Comparison of ENCODE assay signal across 24 cellular contexts in genomic region chrX:11151799-11152591, GRCh38. TPM values are rescaled to one million over a fixed set of nuclear protein-coding genes. Genes with fewer than 3 reads are reported as not detected.
DNase-seq lines count a peak whose midpoint lies in the region; ATAC-seq and TF ChIP-seq lines count a peak whose summit lies in the region.
"Had no signal": no experiment of that assay in that cellular context is flagged by ENCODE, and none has a peak within 500 bp of the region (broad histone marks: within the 10 kb centered on the region; RNA-seq: fewer than 3 reads in every experiment).

No MANE protein-coding gene starts in this region.

- peak overlapping the region; percentile 23 for H3K27ac ChIP-seq in WERI-Rb-1
- H3K27ac ChIP-seq: C4-2B, epithelial cell of prostate, foreskin keratinocyte, SJSA1, VCaP had no signal

- H3K36me3 ChIP-seq in WERI-Rb-1 (no peaks in the 10 kb centered on the region), mucosa of descending colon (ENCODE audit: low read depth) (no peaks in the 10 kb centered on the region)
- H3K36me3 ChIP-seq: SJSA1 had no signal

- CTCF ChIA-PET in activated CD4-positive, alpha-beta memory T cell treated with anti-CD3 and anti-CD28 coated beads, Interleukin-2, amount 10 ng/mL, durations not matched to agents 7 days and 5 days (lab: Charles Lee): no interaction called here
- CTCF ChIA-PET in activated CD4-positive, alpha-beta T cell treated with anti-CD3 and anti-CD28 coated beads for 36 hours (lab: Charles Lee): no interaction called here
- CTCF ChIA-PET in activated naive CD4-positive, alpha-beta T cell treated with anti-CD3 and anti-CD28 coated beads, Interleukin-2, amount 10 ng/mL, durations not matched to agents 7 days and 5 days (lab: Charles Lee): no interaction called here

- H3K4me3 Mint-ChIP-seq in activated CD4-positive, alpha-beta memory T cell treated with anti-CD3 and anti-CD28 coated beads, Interleukin-2, amount 10 ng/mL, durations not matched to agents 7 days and 5 days: no peak overlapping the region
- H3K4me3 Mint-ChIP-seq in activated CD4-positive, alpha-beta T cell treated with anti-CD3 and anti-CD28 coated beads for 36 hours: no peak overlapping the region
- no peak overlapping the region for H3K4me3 Mint-ChIP-seq in activated naive CD4-positive, alpha-beta T cell treated with anti-CD3 and anti-CD28 coated beads, Interleukin-2, amount 10 ng/mL, durations not matched to agents 7 days and 5 days
- H3K4me3 Mint-ChIP-seq: naive B cell; stimulated activated effector memory CD8-positive, alpha-beta T cell treated with anti-CD3 and anti-CD28 coated beads, Interleukin-12 subunit alpha, Interleukin-12 subunit beta, amount 100 ng/mL, for 72 hours; T-helper 17 cell had no signal

- ATAC-seq in mucosa of descending colon (peak; percentile 84), esophagus mucosa (no peak)
- no peak for ATAC-seq in activated CD4-positive, alpha-beta T cell treated with anti-CD3 and anti-CD28 coated beads for 36 hours
- ATAC-seq: foreskin keratinocyte; HepG2; stimulated activated effector memory CD8-positive, alpha-beta T cell treated with anti-CD3 and anti-CD28 coated beads, Interleukin-12 subunit alpha, Interleukin-12 subunit beta, amount 100 ng/mL, for 72 hours; T-helper 17 cell had no signal

- DNase-seq in NCI-H1105 (lab: John Stamatoyannopoulos, UW): peak; percentile 9
- peak; percentile 8 for DNase-seq in NCI-H2171 (lab: John Stamatoyannopoulos, UW)
- peak; percentile 39 for DNase-seq in WERI-Rb-1
- no peak for DNase-seq in mucosa of descending colon
- no peak for DNase-seq in activated CD4-positive, alpha-beta memory T cell treated with anti-CD3 and anti-CD28 coated beads, Interleukin-2, amount 10 ng/mL, durations not matched to agents 7 days and 5 days
- DNase-seq in activated CD4-positive, alpha-beta T cell treated with anti-CD3 and anti-CD28 coated beads for 36 hours: no peak
- no peak for DNase-seq in activated naive CD4-positive, alpha-beta T cell treated with anti-CD3 and anti-CD28 coated beads, Interleukin-2, amount 10 ng/mL, durations not matched to agents 7 days and 5 days
- DNase-seq: activated CD8-positive, alpha-beta memory T cell treated with anti-CD3 and anti-CD28 coated beads, Interleukin-2, amount 50 U/mL, for 48 hours; activated effector memory CD4-positive, alpha-beta T cell treated with anti-CD3 and anti-CD28 coated beads, Interleukin-2, amount 50 U/mL, for 16 hours; amniotic stem cell; foreskin keratinocyte; GF-D8; hypothalamus; mammary epithelial cell; naive B cell; NCI-H2029; T-helper 17 cell had no signal

- H3K27me3 Mint-ChIP-seq in activated CD4-positive, alpha-beta memory T cell treated with anti-CD3 and anti-CD28 coated beads, Interleukin-2, amount 10 ng/mL, durations not matched to agents 7 days and 5 days: peaks cover 1% of the 10 kb centered on the region
- H3K27me3 Mint-ChIP-seq in activated CD4-positive, alpha-beta T cell treated with anti-CD3 and anti-CD28 coated beads for 36 hours: peaks cover 2% of the 10 kb centered on the region
- no peaks in the 10 kb centered on the region for H3K27me3 Mint-ChIP-seq in activated naive CD4-positive, alpha-beta T cell treated with anti-CD3 and anti-CD28 coated beads, Interleukin-2, amount 10 ng/mL, durations not matched to agents 7 days and 5 days
- H3K27me3 Mint-ChIP-seq: T-helper 17 cell had no signal

- no peaks in the 10 kb centered on the region for H3K9me3 Mint-ChIP-seq in activated CD4-positive, alpha-beta memory T cell treated with anti-CD3 and anti-CD28 coated beads, Interleukin-2, amount 10 ng/mL, durations not matched to agents 7 days and 5 days
- H3K9me3 Mint-ChIP-seq in activated CD4-positive, alpha-beta T cell treated with anti-CD3 and anti-CD28 coated beads for 36 hours (ENCODE audit: low read depth): no peaks in the 10 kb centered on the region
- H3K9me3 Mint-ChIP-seq in activated naive CD4-positive, alpha-beta T cell treated with anti-CD3 and anti-CD28 coated beads, Interleukin-2, amount 10 ng/mL, durations not matched to agents 7 days and 5 days: no peaks in the 10 kb centered on the region
- H3K9me3 Mint-ChIP-seq: stimulated activated effector memory CD8-positive, alpha-beta T cell treated with anti-CD3 and anti-CD28 coated beads, Interleukin-12 subunit alpha, Interleukin-12 subunit beta, amount 100 ng/mL, for 72 hours had no signal

- no peaks in the 10 kb centered on the region for H3K36me3 Mint-ChIP-seq in activated CD4-positive, alpha-beta memory T cell treated with anti-CD3 and anti-CD28 coated beads, Interleukin-2, amount 10 ng/mL, durations not matched to agents 7 days and 5 days (ENCODE audit: low read depth)
- no peaks in the 10 kb centered on the region for H3K36me3 Mint-ChIP-seq in activated CD4-positive, alpha-beta T cell treated with anti-CD3 and anti-CD28 coated beads for 36 hours (ENCODE audit: low read depth)
- H3K36me3 Mint-ChIP-seq in activated naive CD4-positive, alpha-beta T cell treated with anti-CD3 and anti-CD28 coated beads, Interleukin-2, amount 10 ng/mL, durations not matched to agents 7 days and 5 days: no peaks in the 10 kb centered on the region
- H3K36me3 Mint-ChIP-seq: naive B cell; stimulated activated effector memory CD8-positive, alpha-beta T cell treated with anti-CD3 and anti-CD28 coated beads, Interleukin-12 subunit alpha, Interleukin-12 subunit beta, amount 100 ng/mL, for 72 hours had no signal

- H3K27ac Mint-ChIP-seq in activated CD4-positive, alpha-beta memory T cell treated with anti-CD3 and anti-CD28 coated beads, Interleukin-2, amount 10 ng/mL, durations not matched to agents 7 days and 5 days: no peak overlapping the region
- no peak overlapping the region for H3K27ac Mint-ChIP-seq in activated CD4-positive, alpha-beta T cell treated with anti-CD3 and anti-CD28 coated beads for 36 hours
- H3K27ac Mint-ChIP-seq in activated naive CD4-positive, alpha-beta T cell treated with anti-CD3 and anti-CD28 coated beads, Interleukin-2, amount 10 ng/mL, durations not matched to agents 7 days and 5 days: no peak overlapping the region
- H3K27ac Mint-ChIP-seq: naive B cell; stimulated activated effector memory CD8-positive, alpha-beta T cell treated with anti-CD3 and anti-CD28 coated beads, Interleukin-12 subunit alpha, Interleukin-12 subunit beta, amount 100 ng/mL, for 72 hours; T-helper 17 cell had no signal

- no peaks in the 10 kb centered on the region for H3K27me3 ChIP-seq in WERI-Rb-1 (ENCODE audit: insufficient read depth, low read depth, severe bottlenecking)
- H3K27me3 ChIP-seq: foreskin keratinocyte, SJSA1 had no signal

- no peaks in the 10 kb centered on the region for H3K4me1 Mint-ChIP-seq in activated CD4-positive, alpha-beta memory T cell treated with anti-CD3 and anti-CD28 coated beads, Interleukin-2, amount 10 ng/mL, durations not matched to agents 7 days and 5 days
- no peaks in the 10 kb centered on the region for H3K4me1 Mint-ChIP-seq in activated CD4-positive, alpha-beta T cell treated with anti-CD3 and anti-CD28 coated beads for 36 hours
- no peaks in the 10 kb centered on the region for H3K4me1 Mint-ChIP-seq in activated naive CD4-positive, alpha-beta T cell treated with anti-CD3 and anti-CD28 coated beads, Interleukin-2, amount 10 ng/mL, durations not matched to agents 7 days and 5 days
- H3K4me1 Mint-ChIP-seq: naive B cell; stimulated activated effector memory CD8-positive, alpha-beta T cell treated with anti-CD3 and anti-CD28 coated beads, Interleukin-12 subunit alpha, Interleukin-12 subunit beta, amount 100 ng/mL, for 72 hours; T-helper 17 cell had no signal

- H3K9me3 ChIP-seq in WERI-Rb-1 (ENCODE audit: severe bottlenecking) (no peaks in the 10 kb centered on the region), mucosa of descending colon (no peaks in the 10 kb centered on the region)
- H3K9me3 ChIP-seq: SJSA1 had no signal

- H3K4me3 ChIP-seq in WERI-Rb-1 (ENCODE audit: low read depth, low read length) (no peak overlapping the region), mucosa of descending colon (no peak overlapping the region)
- H3K4me3 ChIP-seq: SJSA1 had no signal

- POLR2A ChIA-PET in activated CD4-positive, alpha-beta memory T cell treated with anti-CD3 and anti-CD28 coated beads, Interleukin-2, amount 10 ng/mL, durations not matched to agents 7 days and 5 days (lab: Charles Lee): no interaction called here
- POLR2A ChIA-PET in activated CD4-positive, alpha-beta T cell treated with anti-CD3 and anti-CD28 coated beads for 36 hours (lab: Charles Lee): no interaction called here

- intact Hi-C loops in mucosa of descending colon (cut with DNase I, micrococcal nuclease): no loop called here
- intact Hi-C loops in activated CD4-positive, alpha-beta T cell treated with anti-CD3 and anti-CD28 coated beads for 36 hours (cut with DNase I, micrococcal nuclease): no loop called here

- TF ChIP-seq CTCF in WERI-Rb-1 (IDR thresholded peaks at IDR 0.05; ENCODE audit: low read depth, low read length) (no peak), mucosa of descending colon (IDR thresholded peaks at IDR 0.05) (no peak)

- no peaks in the 10 kb centered on the region for H3K4me1 ChIP-seq in mucosa of descending colon (ENCODE audit: low read depth)
- H3K4me1 ChIP-seq: foreskin keratinocyte, SJSA1 had no signal

RNA-seq across cellular contexts. Expression of gene HCCS, which starts 40.9 kb away (rescaled TPM):
- total RNA-seq in mucosa of descending colon (10 to 100 TPM; 36.4 to 42.5 (median 39.7) TPM), esophagus mucosa (17.0 TPM)
- total RNA-seq in activated CD4-positive, alpha-beta memory T cell treated with anti-CD3 and anti-CD28 coated beads, Interleukin-2, amount 10 ng/mL, durations not matched to agents 7 days and 5 days: 10 to 100 TPM; 18.7 to 20.8 TPM
- 10 to 100 TPM; 24.4 to 24.7 TPM for total RNA-seq in activated CD4-positive, alpha-beta T cell treated with anti-CD3 and anti-CD28 coated beads for 36 hours

Comparison
In these comparisons a context has a peak if more than half of its experiments do, and no peak if none do; other contexts are left out.
1. DNase-seq: peak in NCI-H1105 (single experiment), NCI-H2171 (single experiment) and WERI-Rb-1 (single experiment); none in mucosa of descending colon (0 of 3), activated CD4-positive, alpha-beta memory T cell treated with anti-CD3 and anti-CD28 coated beads, Interleukin-2, amount 10 ng/mL, durations not matched to agents 7 days and 5 days (single experiment), activated CD4-positive, alpha-beta T cell treated with anti-CD3 and anti-CD28 coated beads for 36 hours (single experiment) and activated naive CD4-positive, alpha-beta T cell treated with anti-CD3 and anti-CD28 coated beads, Interleukin-2, amount 10 ng/mL, durations not matched to agents 7 days and 5 days (single experiment).